ENCODE assay signal across 8 cellular contexts in genomic region chr17:40450175-40450574, GRCh38. TPM values are rescaled to one million over a fixed set of nuclear protein-coding genes. Genes with fewer than 3 reads are reported as not detected.
DNase-seq lines count a peak whose midpoint lies in the region; ATAC-seq and TF ChIP-seq lines count a peak whose summit lies in the region.

No MANE protein-coding gene starts in this region.

- no peak overlapping the region for H3K4me3 Mint-ChIP-seq in progenitor cell of endocrine pancreas (ENCODE audit: low read depth)

- DNase-seq in 8988T (peak; percentile 46), RWPE1 (ENCODE audit: low spot score) (peak; percentile 37), progenitor cell of endocrine pancreas (ENCODE audit: low spot score, unreplicated experiment) (no peak)
- peak; percentile 19 for DNase-seq in effector CD4-positive, alpha-beta T cell

- no peaks in the 10 kb centered on the region for H3K9me3 Mint-ChIP-seq in progenitor cell of endocrine pancreas (ENCODE audit: low read depth)

- H3K27me3 Mint-ChIP-seq in progenitor cell of endocrine pancreas = peaks cover 8% of the 10 kb centered on the region

- H3K27ac ChIP-seq in RWPE1 = no peak overlapping the region

- peak; percentile 76 for TF ChIP-seq CTCF in GM12872 (IDR thresholded peaks at IDR 0.05; ENCODE audit: insufficient read depth, low read depth, low read length)
- no peak; the same call in 1 of the 2 replicates for TF ChIP-seq CTCF in RWPE1 (conservative IDR thresholded peaks at IDR 0.05; ENCODE audit: low read depth)
- peak; percentile 57 for TF ChIP-seq CTCF in progenitor cell of endocrine pancreas (IDR thresholded peaks at IDR 0.05; ENCODE audit: unreplicated experiment)

- H3K36me3 Mint-ChIP-seq in progenitor cell of endocrine pancreas (ENCODE audit: insufficient read depth) = no peaks in the 10 kb centered on the region

- peaks cover 4% of the 10 kb centered on the region for H3K4me1 Mint-ChIP-seq in progenitor cell of endocrine pancreas (ENCODE audit: low read depth)

- H3K27ac Mint-ChIP-seq in progenitor cell of endocrine pancreas = no peak overlapping the region

- ATAC-seq in HG03159 (IDR thresholded peaks at IDR 0.05; ENCODE audit: unreplicated experiment) = no peak
- ATAC-seq in GM21529 (IDR thresholded peaks at IDR 0.05; ENCODE audit: unreplicated experiment) = no peak
- no peak for ATAC-seq in HG02884 (IDR thresholded peaks at IDR 0.05; ENCODE audit: unreplicated experiment)

- CTCF ChIA-PET in RWPE1 (lab: Yijun Ruan, JAX) = interaction anchor here (0.5 to 1.3 kb wide), 6 partner anchors 17 to 300 kb away, joined by 3 to 9 read pairs (median 4); partner anchors contain the start of gene TOP2A

- POLR2A ChIA-PET in RWPE1 (lab: Yijun Ruan, JAX; ENCODE audit: low non-redundant PET) = no interaction called here

RNA-seq across cellular contexts. Expression of gene IGFBP4, which starts 6.9 kb away (rescaled TPM):
- total RNA-seq in progenitor cell of endocrine pancreas = 3.6 and 4.3 TPM in 2 replicates

RNA-seq across cellular contexts. Expression of gene TOP2A, which starts 32.5 kb away (rescaled TPM):
- 111 and 114 TPM in 2 replicates for total RNA-seq in progenitor cell of endocrine pancreas

RNA-seq across cellular contexts. Expression of gene TNS4, which starts 51.2 kb away (rescaled TPM):
- total RNA-seq in progenitor cell of endocrine pancreas = not detected in 2 replicates
